26 cellular contexts compared by ENCODE assay signal in the genomic region with DNA sequence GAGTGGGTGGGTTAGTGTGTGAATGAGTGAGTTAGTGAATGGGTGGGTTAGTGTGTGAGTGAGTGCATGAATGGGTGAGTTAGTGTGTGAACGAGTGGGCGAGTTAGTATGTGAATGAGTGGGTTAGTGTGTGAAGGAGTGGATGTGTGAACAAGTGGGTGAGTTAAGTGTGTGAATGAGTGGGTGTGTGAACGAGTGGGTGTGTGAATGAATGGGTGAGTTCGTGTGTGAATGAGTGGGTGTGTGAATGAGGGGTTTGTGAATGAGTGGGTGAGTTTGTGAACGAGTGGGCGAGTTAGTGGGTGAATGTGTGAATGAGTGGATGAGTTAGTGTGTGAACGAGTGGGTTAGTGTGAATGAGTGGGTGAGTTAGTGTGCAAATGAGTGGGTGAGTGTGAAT. TPM values are rescaled to one million over a fixed set of nuclear protein-coding genes. Genes with fewer than 3 reads are reported as not detected.
DNase-seq lines count a peak whose midpoint lies in the region; ATAC-seq and TF ChIP-seq lines count a peak whose summit lies in the region.
"Had no signal": no experiment of that assay in that cellular context is flagged by ENCODE, and none has a peak within 500 bp of the region (broad histone marks: within the 10 kb centered on the region; RNA-seq: fewer than 3 reads in every experiment).

No MANE protein-coding gene starts in this region.

- intact Hi-C loops in activated CD4-positive, alpha-beta T cell treated with anti-CD3 and anti-CD28 coated beads, Interleukin-2, amount 10 ng/mL, durations not matched to agents 24 days and 14 days (cut with micrococcal nuclease) = no loop called here
- intact Hi-C loops in activated T-helper 1 cell treated with anti-CD3 and anti-CD28 coated beads, Interleukin-12 subunit alpha, Interleukin-12 subunit beta, Interleukin-2, Interleukin-4 antibody, amounts not matched to agents 30 ng/mL and 10 ng/mL and 1 ng/mL, durations not matched to agents 14 hours and 24 hours and 36 hours (cut with micrococcal nuclease) = no loop called here

- no peak for ATAC-seq in GM19395 (IDR thresholded peaks at IDR 0.05; ENCODE audit: unreplicated experiment)
- ATAC-seq: GM12878, HCT116 had no signal

- H3K4me3 Mint-ChIP-seq in activated CD4-positive, alpha-beta T cell treated with anti-CD3 and anti-CD28 coated beads, Interleukin-2, amount 10 ng/mL, durations not matched to agents 24 days and 14 days = no peak overlapping the region
- peak overlapping the region; percentile 3 for H3K4me3 Mint-ChIP-seq in activated T-helper 1 cell treated with anti-CD3 and anti-CD28 coated beads, Interleukin-12 subunit alpha, Interleukin-12 subunit beta, Interleukin-2, Interleukin-4 antibody, amounts not matched to agents 30 ng/mL and 10 ng/mL and 1 ng/mL, durations not matched to agents 14 hours and 24 hours and 36 hours
- H3K4me3 Mint-ChIP-seq in progenitor cell of endocrine pancreas (ENCODE audit: low read depth) = no peak overlapping the region
- H3K4me3 Mint-ChIP-seq: CD4-positive, alpha-beta T cell had no signal

- no peaks in the 10 kb centered on the region for H3K27me3 Mint-ChIP-seq in activated CD4-positive, alpha-beta T cell treated with anti-CD3 and anti-CD28 coated beads, Interleukin-2, amount 10 ng/mL, durations not matched to agents 24 days and 14 days
- H3K27me3 Mint-ChIP-seq in activated T-helper 1 cell treated with anti-CD3 and anti-CD28 coated beads, Interleukin-12 subunit alpha, Interleukin-12 subunit beta, Interleukin-2, Interleukin-4 antibody, amounts not matched to agents 30 ng/mL and 10 ng/mL and 1 ng/mL, durations not matched to agents 14 hours and 24 hours and 36 hours (ENCODE audit: insufficient read depth) = peaks cover 1% of the 10 kb centered on the region
- H3K27me3 Mint-ChIP-seq in progenitor cell of endocrine pancreas = no peaks in the 10 kb centered on the region
- H3K27me3 Mint-ChIP-seq: CD4-positive, alpha-beta T cell had no signal

- DNase-seq in activated CD4-positive, alpha-beta T cell treated with anti-CD3 and anti-CD28 coated beads, Interleukin-2, amount 10 ng/mL, durations not matched to agents 24 days and 14 days = no peak
- DNase-seq in activated CD4-positive, alpha-beta T cell treated with anti-CD3 and anti-CD28 coated beads, Interleukin-2, amount 50 U/mL, for 4 hours = no peak
- DNase-seq in activated T-helper 1 cell treated with anti-CD3 and anti-CD28 coated beads, Interleukin-12 subunit alpha, Interleukin-12 subunit beta, Interleukin-2, Interleukin-4 antibody, amounts not matched to agents 30 ng/mL and 10 ng/mL and 1 ng/mL, durations not matched to agents 14 hours and 24 hours and 36 hours (ENCODE audit: low spot score) = no peak
- no peak for DNase-seq in progenitor cell of endocrine pancreas (ENCODE audit: low spot score, unreplicated experiment)
- no peak for DNase-seq in DMS53 treated with DMSO at 0.1 percent for 48 hours (lab: John Stamatoyannopoulos, UW; ENCODE audit: unreplicated experiment)
- DNase-seq in stimulated activated CD4-positive, alpha-beta T cell treated with anti-CD3 and anti-CD28 coated beads, Interleukin-1b, Interleukin-23, amount 100 ng/mL, for 48 hours = no peak
- DNase-seq: 8988T; Caco-2; CD4-positive, alpha-beta T cell; DMS79; EL; GDM1; Kasumi-1; NCI-H1105; NCI-H1436 treated with DMSO at 0.1 percent for 48 hours; NCI-H187 treated with DMSO at 0.1 percent for 48 hours; NCI-H2107; NCI-H524 treated with DMSO at 0.1 percent for 48 hours; NCI-H774; SIG-M5 had no signal

- H3K4me1 Mint-ChIP-seq in activated CD4-positive, alpha-beta T cell treated with anti-CD3 and anti-CD28 coated beads, Interleukin-2, amount 10 ng/mL, durations not matched to agents 24 days and 14 days = peaks cover 18% of the 10 kb centered on the region
- peaks cover 7% of the 10 kb centered on the region for H3K4me1 Mint-ChIP-seq in activated T-helper 1 cell treated with anti-CD3 and anti-CD28 coated beads, Interleukin-12 subunit alpha, Interleukin-12 subunit beta, Interleukin-2, Interleukin-4 antibody, amounts not matched to agents 30 ng/mL and 10 ng/mL and 1 ng/mL, durations not matched to agents 14 hours and 24 hours and 36 hours (ENCODE audit: low read depth)
- no peaks in the 10 kb centered on the region for H3K4me1 Mint-ChIP-seq in progenitor cell of endocrine pancreas (ENCODE audit: low read depth)

- peak overlapping the region; percentile 7; the same call in 1 of the 2 replicates for H3K27ac ChIP-seq in C4-2B
- H3K27ac ChIP-seq: BLaER1, SK-N-MC had no signal

- H3K27ac Mint-ChIP-seq in activated CD4-positive, alpha-beta T cell treated with anti-CD3 and anti-CD28 coated beads, Interleukin-2, amount 10 ng/mL, durations not matched to agents 24 days and 14 days = peak overlapping the region; percentile 31
- H3K27ac Mint-ChIP-seq in activated T-helper 1 cell treated with anti-CD3 and anti-CD28 coated beads, Interleukin-12 subunit alpha, Interleukin-12 subunit beta, Interleukin-2, Interleukin-4 antibody, amounts not matched to agents 30 ng/mL and 10 ng/mL and 1 ng/mL, durations not matched to agents 14 hours and 24 hours and 36 hours = peak overlapping the region; percentile 54
- peak overlapping the region; percentile 17 for H3K27ac Mint-ChIP-seq in progenitor cell of endocrine pancreas
- H3K27ac Mint-ChIP-seq: CD4-positive, alpha-beta T cell had no signal

- H3K9me3 Mint-ChIP-seq in activated CD4-positive, alpha-beta T cell treated with anti-CD3 and anti-CD28 coated beads, Interleukin-2, amount 10 ng/mL, durations not matched to agents 24 days and 14 days = peaks cover 69% of the 10 kb centered on the region
- peaks cover 73% of the 10 kb centered on the region for H3K9me3 Mint-ChIP-seq in activated T-helper 1 cell treated with anti-CD3 and anti-CD28 coated beads, Interleukin-12 subunit alpha, Interleukin-12 subunit beta, Interleukin-2, Interleukin-4 antibody, amounts not matched to agents 30 ng/mL and 10 ng/mL and 1 ng/mL, durations not matched to agents 14 hours and 24 hours and 36 hours
- H3K9me3 Mint-ChIP-seq in progenitor cell of endocrine pancreas (ENCODE audit: low read depth) = peaks cover 74% of the 10 kb centered on the region

- peaks cover 66% of the 10 kb centered on the region for H3K36me3 Mint-ChIP-seq in activated CD4-positive, alpha-beta T cell treated with anti-CD3 and anti-CD28 coated beads, Interleukin-2, amount 10 ng/mL, durations not matched to agents 24 days and 14 days (ENCODE audit: low read depth)
- H3K36me3 Mint-ChIP-seq in activated T-helper 1 cell treated with anti-CD3 and anti-CD28 coated beads, Interleukin-12 subunit alpha, Interleukin-12 subunit beta, Interleukin-2, Interleukin-4 antibody, amounts not matched to agents 30 ng/mL and 10 ng/mL and 1 ng/mL, durations not matched to agents 14 hours and 24 hours and 36 hours (ENCODE audit: low read depth) = peaks cover 38% of the 10 kb centered on the region
- H3K36me3 Mint-ChIP-seq in progenitor cell of endocrine pancreas (ENCODE audit: insufficient read depth) = peaks cover 23% of the 10 kb centered on the region

- TF ChIP-seq CTCF in C4-2B (conservative IDR thresholded peaks at IDR 0.05) (no peak), progenitor cell of endocrine pancreas (IDR thresholded peaks at IDR 0.05; ENCODE audit: unreplicated experiment) (no peak)

RNA-seq across cellular contexts. Expression of gene NKD2, which starts 34.0 kb away (rescaled TPM):
- 3.3 and 4.0 TPM in 2 replicates for total RNA-seq in activated CD4-positive, alpha-beta T cell treated with anti-CD3 and anti-CD28 coated beads, Interleukin-2, amount 10 ng/mL, durations not matched to agents 24 days and 14 days
- 2.9 and 3.2 TPM in 2 replicates for total RNA-seq in activated T-helper 1 cell treated with anti-CD3 and anti-CD28 coated beads, Interleukin-12 subunit alpha, Interleukin-12 subunit beta, Interleukin-2, Interleukin-4 antibody, amounts not matched to agents 30 ng/mL and 10 ng/mL and 1 ng/mL, durations not matched to agents 14 hours and 24 hours and 36 hours
- total RNA-seq in progenitor cell of endocrine pancreas = 23.9 and 28.3 TPM in 2 replicates
